23 cellular contexts compared by ENCODE assay signal in the genomic region with DNA sequence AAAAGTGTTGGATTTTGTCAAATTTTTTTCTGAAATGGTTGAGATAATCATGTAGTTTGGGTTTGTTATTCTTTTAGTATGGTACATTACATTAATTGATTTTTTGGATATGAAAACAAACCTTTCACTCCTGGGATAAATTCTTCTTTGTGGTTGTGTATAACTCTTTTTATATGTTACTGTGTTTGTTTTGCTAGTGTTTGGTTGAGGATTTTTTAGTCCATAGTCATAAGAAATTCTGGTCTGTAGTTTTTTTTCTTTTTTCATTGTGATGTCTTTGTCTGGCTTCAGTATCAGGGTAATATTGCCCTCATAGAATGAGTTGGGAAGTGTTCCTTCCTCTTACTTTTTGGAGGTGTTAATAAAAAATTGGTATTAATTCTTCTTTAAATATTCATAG.
A peak's percentile ranks its signal among the peaks of the same experiment; 100 is the strongest.
DNase-seq lines count a peak whose midpoint lies in the region; ATAC-seq and TF ChIP-seq lines count a peak whose summit lies in the region.
"Had no signal": no experiment of that assay in that cellular context is flagged by ENCODE, and none has a peak within 500 bp of the region (broad histone marks: within the 10 kb centered on the region; RNA-seq: fewer than 3 reads in every experiment).

No MANE protein-coding gene starts in this region.

- peaks cover 18% of the 10 kb centered on the region for H3K4me1 Mint-ChIP-seq in WTC11

- intact Hi-C loops in IMR-90 (cut with micrococcal nuclease) = no loop called here
- intact Hi-C loops in sciatic nerve (cut with DNase I) = no loop called here
- intact Hi-C loops in PC-9 (cut with micrococcal nuclease; ENCODE audit: unreplicated experiment) = no loop called here

- BruUV-seq in IMR-90 (replicated peaks; lab: Mats Ljungman, UMichigan) (no TSS peak), PC-9 (replicated peaks; lab: Mats Ljungman, UMichigan) (no TSS peak)

- no peak overlapping the region for H2BK15ac ChIP-seq in IMR-90 (ENCODE audit: low read depth, low read length)

- H3K79me1 ChIP-seq in IMR-90 (ENCODE audit: low read depth in 1 of 2, low read length in 2 of 2) = no peaks in the 10 kb centered on the region

- H3K4me3 Mint-ChIP-seq in WTC11 = no peak overlapping the region
- H3K4me3 Mint-ChIP-seq: CD8-positive, alpha-beta memory T cell; HFFc6 had no signal

- no peak overlapping the region for H4K91ac ChIP-seq in IMR-90 (ENCODE audit: insufficient read depth, low read depth, low read length)

- H3K79me2 ChIP-seq in PC-9 (ENCODE audit: low read depth) = no peaks in the 10 kb centered on the region

- no peak overlapping the region for H3K23ac ChIP-seq in IMR-90 (ENCODE audit: low read depth, low read length)

- H3K14ac ChIP-seq in IMR-90 (replicated peaks; ENCODE audit: low read depth, low read length) = no peak overlapping the region

- no peak for TF ChIP-seq CTCF in IMR-90 (conservative IDR thresholded peaks at IDR 0.05; ENCODE audit: low read depth, low read length)
- no peak for TF ChIP-seq CTCF in WTC11 (IDR thresholded peaks at IDR 0.05)
- no peak for TF ChIP-seq CTCF in upper lobe of left lung (IDR thresholded peaks at IDR 0.05)
- TF ChIP-seq CTCF in PC-9 (conservative IDR thresholded peaks at IDR 0.05) = no peak

- H3K27me3 ChIP-seq in IMR-90 (ENCODE audit: control insufficient read depth, insufficient read depth, low read length) (no peaks in the 10 kb centered on the region), upper lobe of left lung (no peaks in the 10 kb centered on the region), PC-9 (ENCODE audit: insufficient read depth, low read depth) (no peaks in the 10 kb centered on the region)
- H3K27me3 ChIP-seq: BE2C had no signal

- H3K4me3 ChIP-seq in IMR-90 (ENCODE audit: insufficient read depth, low read depth, low read length) (no peak overlapping the region), upper lobe of left lung (no peak overlapping the region), PC-9 (no peak overlapping the region)
- H3K4me3 ChIP-seq: K562 had no signal

- no peak overlapping the region for H3K27ac ChIP-seq in IMR-90 (ENCODE audit: insufficient read depth, low read length)
- no peak overlapping the region for H3K27ac ChIP-seq in upper lobe of left lung
- no peak overlapping the region for H3K27ac ChIP-seq in PC-9
- H3K27ac ChIP-seq: HL-60 had no signal

- TF ChIP-seq RAD21 in IMR-90 (IDR thresholded peaks at IDR 0.05; ENCODE audit: low read length) = no peak

- TF ChIP-seq POLR2A in IMR-90 (IDR thresholded peaks at IDR 0.05; ENCODE audit: low read depth, low read length) (no peak), upper lobe of left lung (IDR thresholded peaks at IDR 0.05) (no peak)

- no peaks in the 10 kb centered on the region for H4K20me1 ChIP-seq in IMR-90 (ENCODE audit: insufficient read depth, low read length)
- no peaks in the 10 kb centered on the region for H4K20me1 ChIP-seq in PC-9 (ENCODE audit: insufficient read depth)

- H3K9me3 Mint-ChIP-seq in WTC11 = peaks cover 46% of the 10 kb centered on the region
- H3K9me3 Mint-ChIP-seq: HFFc6 had no signal

- no peak overlapping the region for H2BK20ac ChIP-seq in IMR-90 (ENCODE audit: low read depth, low read length)

- H3F3A ChIP-seq in PC-9 (ENCODE audit: insufficient read depth, low read depth) = no peaks in the 10 kb centered on the region

- H3K4me1 ChIP-seq in IMR-90 (ENCODE audit: control insufficient read depth, insufficient read depth, low read length) (peaks cover 3% of the 10 kb centered on the region; the same call in 1 of the 2 replicates), upper lobe of left lung (no peaks in the 10 kb centered on the region), PC-9 (replicated peaks; ENCODE audit: insufficient read depth) (no peaks in the 10 kb centered on the region)
- H3K4me1 ChIP-seq: BE2C had no signal

- CTCF ChIA-PET in IMR-90 (lab: Yijun Ruan, JAX) = interaction anchor here (1.0 kb wide), 1 partner anchor 9 kb away, joined by 3 read pairs; no protein-coding TSS in a partner anchor
- CTCF ChIA-PET in WTC11 (lab: Charles Lee) = no interaction called here
- CTCF ChIA-PET in PC-9 (lab: Charles Lee) = no interaction called here

- H3K36me3 ChIP-seq in IMR-90 (ENCODE audit: control insufficient read depth, insufficient read depth, low read length) (no peaks in the 10 kb centered on the region), upper lobe of left lung (no peaks in the 10 kb centered on the region), PC-9 (ENCODE audit: low read depth) (no peaks in the 10 kb centered on the region)
- H3K36me3 ChIP-seq: BE2C had no signal

- H3K27me3 Mint-ChIP-seq in WTC11 (ENCODE audit: low read depth) = no peaks in the 10 kb centered on the region; the same call in none of the 2 replicates

- peak; percentile 13 for DNase-seq in IMR-90
- no peak for DNase-seq in WTC11 (ENCODE audit: low spot score)
- DNase-seq in astrocyte of the hippocampus (ENCODE audit: low read depth, low spot score) = peak; percentile 17
- no peak for DNase-seq in sciatic nerve (ENCODE audit: low spot score)
- no peak for DNase-seq in upper lobe of left lung
- no peak for DNase-seq in PC-9
- DNase-seq: ACHN; BE2C; C1 segment of cervical spinal cord; CD4-positive, CD25-positive, alpha-beta regulatory T cell; CD8-positive, alpha-beta memory T cell; COR-L47; DMS 273 treated with DMSO at 0.1 percent for 48 hours; DMS53; DND-41; GDM1; GOT3; H7; HFFc6 had no signal

- no peak for TF ChIP-seq EP300 in upper lobe of left lung (IDR thresholded peaks at IDR 0.05)

- H2BK120ac ChIP-seq in IMR-90 (ENCODE audit: low read depth, low read length) = no peak overlapping the region

- no peak overlapping the region for H2AK5ac ChIP-seq in IMR-90 (ENCODE audit: low read depth, low read length)

- dilution Hi-C loops in IMR-90 (cut with HindIII; ENCODE audit: low sequenced_read_pairs, unreplicated experiment) = no loop called here

- H3K9me1 ChIP-seq in IMR-90 (ENCODE audit: insufficient read depth, low read length) = no peaks in the 10 kb centered on the region

- H3K4me2 ChIP-seq in IMR-90 (ENCODE audit: low read depth, low read length) = no peak overlapping the region
- H3K4me2 ChIP-seq in PC-9 = no peak overlapping the region

- peaks cover 39% of the 10 kb centered on the region for H3K36me3 Mint-ChIP-seq in WTC11
- H3K36me3 Mint-ChIP-seq: CD4-positive, CD25-positive, alpha-beta regulatory T cell; CD8-positive, alpha-beta memory T cell had no signal

- H3K18ac ChIP-seq in IMR-90 (ENCODE audit: low read depth, low read length) = peak overlapping the region; percentile 64; the same call in 1 of the 2 replicates

- H3K56ac ChIP-seq in IMR-90 (ENCODE audit: extremely low read depth, insufficient read depth, low read length) = no peak overlapping the region

- POLR2A ChIA-PET in IMR-90 (lab: Charles Lee; ENCODE audit: unreplicated experiment) = no interaction called here
- POLR2A ChIA-PET in WTC11 (lab: Charles Lee) = no interaction called here
- POLR2A ChIA-PET in PC-9 (lab: Charles Lee; ENCODE audit: unreplicated experiment) = no interaction called here

- H2BK5ac ChIP-seq in IMR-90 (ENCODE audit: low read depth, low read length, poor library complexity, severe bottlenecking) = no peak overlapping the region

- ATAC-seq in IMR-90 (ENCODE audit: low read depth) (peak; percentile 63; the same call in 1 of the 2 replicates), WTC11 (no peak), sciatic nerve (no peak), HG03565 (IDR thresholded peaks at IDR 0.05; ENCODE audit: unreplicated experiment) (no peak), upper lobe of left lung (ENCODE audit: low FRiP score in 2 of 2) (no peak)
- ATAC-seq: HCT116, K562 had no signal

- no peak overlapping the region for H2AK9ac ChIP-seq in IMR-90 (replicated peaks; ENCODE audit: low read depth, low read length, poor library complexity)

- H2AFZ ChIP-seq in IMR-90 (replicated peaks; ENCODE audit: low read length, poor library complexity) (no peak overlapping the region), PC-9 (no peak overlapping the region)

- H4K8ac ChIP-seq in IMR-90 (ENCODE audit: low read depth in 2 of 2, low read length in 2 of 2) = no peak overlapping the region

- no peak overlapping the region for H4K5ac ChIP-seq in IMR-90 (ENCODE audit: low read depth, low read length)

- no peak overlapping the region for H3K9ac ChIP-seq in IMR-90 (ENCODE audit: low read depth, low read length)

- H3K9me3 ChIP-seq in IMR-90 (ENCODE audit: control insufficient read depth, insufficient read depth, low read length) = no peaks in the 10 kb centered on the region
- no peaks in the 10 kb centered on the region for H3K9me3 ChIP-seq in upper lobe of left lung
- H3K9me3 ChIP-seq in PC-9 (ENCODE audit: insufficient read depth, low read depth) = peaks cover 11% of the 10 kb centered on the region; the same call in 1 of the 2 replicates
- H3K9me3 ChIP-seq: BE2C had no signal

- in situ Hi-C loops in IMR-90 (cut with MboI; ENCODE audit: low sequenced_read_pairs) = no loop called here

- no peaks in the 10 kb centered on the region for H3K9me2 ChIP-seq in PC-9 (ENCODE audit: insufficient read depth)

- 0 out of 2 replicates have a peak overlapping the region, but pooled peaks have one; percentile 20 for H3K27ac Mint-ChIP-seq in WTC11
- H3K27ac Mint-ChIP-seq: CD4-positive, CD25-positive, alpha-beta regulatory T cell; CD8-positive, alpha-beta memory T cell; HFFc6 had no signal

- no peak overlapping the region for H3K4ac ChIP-seq in IMR-90 (ENCODE audit: low read depth, low read length)

TF ChIP-seq in IMR-90, 13 proteins besides CTCF, POLR2A, EP300 and RAD21 (continues in another document):
- TF ChIP-seq MXI1 (IDR thresholded peaks at IDR 0.05; ENCODE audit: borderline replicate concordance, low read depth, low read length) (no peak), RFX5 (IDR thresholded peaks at IDR 0.05; ENCODE audit: low read depth, low read length) (no peak)

TF ChIP-seq in WTC11, 78 proteins besides CTCF, POLR2A, EP300 and RAD21 (continues in another document):
- no peak for TF ChIP-seq GRHL2 (CRISPR knock-in tag; IDR thresholded peaks at IDR 0.05; ENCODE audit: insufficient replicate concordance, severe bottlenecking)
- TF ChIP-seq, protein P1, sequence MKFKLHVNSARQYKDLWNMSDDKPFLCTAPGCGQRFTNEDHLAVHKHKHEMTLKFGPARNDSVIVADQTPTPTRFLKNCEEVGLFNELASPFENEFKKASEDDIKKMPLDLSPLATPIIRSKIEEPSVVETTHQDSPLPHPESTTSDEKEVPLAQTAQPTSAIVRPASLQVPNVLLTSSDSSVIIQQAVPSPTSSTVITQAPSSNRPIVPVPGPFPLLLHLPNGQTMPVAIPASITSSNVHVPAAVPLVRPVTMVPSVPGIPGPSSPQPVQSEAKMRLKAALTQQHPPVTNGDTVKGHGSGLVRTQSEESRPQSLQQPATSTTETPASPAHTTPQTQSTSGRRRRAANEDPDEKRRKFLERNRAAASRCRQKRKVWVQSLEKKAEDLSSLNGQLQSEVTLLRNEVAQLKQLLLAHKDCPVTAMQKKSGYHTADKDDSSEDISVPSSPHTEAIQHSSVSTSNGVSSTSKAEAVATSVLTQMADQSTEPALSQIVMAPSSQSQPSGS (CRISPR knock-in tag; IDR thresholded peaks at IDR 0.05; ENCODE audit: borderline replicate concordance, low read depth) = no peak
- TF ChIP-seq IRF2 (CRISPR knock-in tag; IDR thresholded peaks at IDR 0.05; ENCODE audit: borderline replicate concordance, low read depth) = no peak

Comparison
In these comparisons a context has a peak if more than half of its experiments do, and no peak if none do; other contexts are left out.
1. DNase-seq: peak in IMR-90 (single experiment) and astrocyte of the hippocampus (single experiment); none in WTC11 (single experiment), sciatic nerve (single experiment), upper lobe of left lung (0 of 2) and PC-9 (0 of 2).